1 cellular context compared by ENCODE assay signal in genomic region chr9:94631599-94631998, GRCh38.
TF ChIP-seq lines count a peak whose summit lies in the region.

No MANE protein-coding gene starts in this region.

TF ChIP-seq in HepG2, 621 proteins besides CTCF, POLR2A, EP300 and RAD21 (continued from another document):
- no peak for TF ChIP-seq PRDM10 (CRISPR knock-in tag; IDR thresholded peaks at IDR 0.05; ENCODE audit: low read depth)
- no peak for TF ChIP-seq CERS6 (CRISPR knock-in tag; IDR thresholded peaks at IDR 0.05)
- TF ChIP-seq SMAD1 (CRISPR knock-in tag; IDR thresholded peaks at IDR 0.05; ENCODE audit: borderline replicate concordance, low read depth) = no peak
- no peak for TF ChIP-seq ZNF800 (CRISPR knock-in tag; IDR thresholded peaks at IDR 0.05)
- no peak for TF ChIP-seq POLR2AphosphoS2 (IDR thresholded peaks at IDR 0.05; ENCODE audit: low read depth, low read length)
- peak; percentile 24; the same call in 1 of the 2 replicates for TF ChIP-seq FOXO1 (CRISPR knock-in tag; IDR thresholded peaks at IDR 0.05)
- TF ChIP-seq TFDP2 (CRISPR knock-in tag; IDR thresholded peaks at IDR 0.05) = no peak
- TF ChIP-seq XRCC5 (optimal IDR thresholded peaks at IDR 0.05; ENCODE audit: low read length) = no peak
- no peak for TF ChIP-seq ZNF296 (CRISPR knock-in tag; conservative IDR thresholded peaks at IDR 0.05)
- no peak for TF ChIP-seq ZNF83 (CRISPR knock-in tag; IDR thresholded peaks at IDR 0.05; ENCODE audit: borderline replicate concordance)
- TF ChIP-seq ZNF598 (CRISPR knock-in tag; IDR thresholded peaks at IDR 0.05; ENCODE audit: borderline replicate concordance) = no peak
- TF ChIP-seq STAG1 (CRISPR knock-in tag; IDR thresholded peaks at IDR 0.05) = no peak
- TF ChIP-seq REPIN1 (CRISPR knock-in tag; IDR thresholded peaks at IDR 0.05; ENCODE audit: borderline replicate concordance, low read depth) = no peak
- no peak for TF ChIP-seq ZNF235 (CRISPR knock-in tag; IDR thresholded peaks at IDR 0.05; ENCODE audit: borderline replicate concordance)
- TF ChIP-seq NFYB (CRISPR knock-in tag; IDR thresholded peaks at IDR 0.05) = no peak
- TF ChIP-seq CCDC6 (CRISPR knock-in tag; IDR thresholded peaks at IDR 0.05) = no peak
- no peak for TF ChIP-seq ZSCAN21 (CRISPR knock-in tag; IDR thresholded peaks at IDR 0.05; ENCODE audit: borderline replicate concordance)
- TF ChIP-seq PTBP1 (IDR thresholded peaks at IDR 0.05; ENCODE audit: low read depth, low read length, poor library complexity, severe bottlenecking) = no peak
- TF ChIP-seq MATR3 (CRISPR knock-in tag; IDR thresholded peaks at IDR 0.05) = no peak
- no peak for TF ChIP-seq HBP1 (CRISPR knock-in tag; IDR thresholded peaks at IDR 0.05; ENCODE audit: low read depth)
- TF ChIP-seq LBX2 (CRISPR knock-in tag; IDR thresholded peaks at IDR 0.05; ENCODE audit: borderline replicate concordance) = no peak
- TF ChIP-seq NFATC3 (CRISPR knock-in tag; IDR thresholded peaks at IDR 0.05) = no peak
- TF ChIP-seq ZNF503 (CRISPR knock-in tag; IDR thresholded peaks at IDR 0.05) = no peak
- TF ChIP-seq ZNF138 (CRISPR knock-in tag; IDR thresholded peaks at IDR 0.05; ENCODE audit: low read depth) = no peak
- 0 out of 2 replicates have a peak, but pooled peaks have one; percentile 27 for TF ChIP-seq ZFY (CRISPR knock-in tag; IDR thresholded peaks at IDR 0.05)
- 0 out of 2 replicates have a peak, but pooled peaks have one; percentile 18 for TF ChIP-seq ZSCAN31 (CRISPR knock-in tag; IDR thresholded peaks at IDR 0.05; ENCODE audit: low read depth)
- no peak for TF ChIP-seq ZNF605 (CRISPR knock-in tag; IDR thresholded peaks at IDR 0.05)
- TF ChIP-seq PLSCR1 (CRISPR knock-in tag; IDR thresholded peaks at IDR 0.05; ENCODE audit: borderline replicate concordance) = no peak
- TF ChIP-seq PAXIP1 (CRISPR knock-in tag; conservative IDR thresholded peaks at IDR 0.05) = peak; percentile 45
- no peak for TF ChIP-seq SRSF9 (IDR thresholded peaks at IDR 0.05; ENCODE audit: borderline replicate concordance, insufficient read depth, low read depth, low read length, poor library complexity, severe bottlenecking)
- no peak for TF ChIP-seq FOSL1 (CRISPR knock-in tag; IDR thresholded peaks at IDR 0.05; ENCODE audit: borderline replicate concordance)
- no peak for TF ChIP-seq ZNF543 (CRISPR knock-in tag; IDR thresholded peaks at IDR 0.05)
- 0 out of 2 replicates have a peak, but pooled peaks have one; percentile 37 for TF ChIP-seq MED1 (CRISPR knock-in tag; IDR thresholded peaks at IDR 0.05)
- 0 out of 2 replicates have a peak, but pooled peaks have one; percentile 3 for TF ChIP-seq HNF4G (IDR thresholded peaks at IDR 0.05; ENCODE audit: borderline replicate concordance, low read depth, low read length)
- no peak for TF ChIP-seq HNF4G (CRISPR knock-in tag; IDR thresholded peaks at IDR 0.05; ENCODE audit: borderline replicate concordance, low read depth)
- no peak for TF ChIP-seq ZNF326 (CRISPR knock-in tag; IDR thresholded peaks at IDR 0.05; ENCODE audit: borderline replicate concordance)
- TF ChIP-seq ELF3 (CRISPR knock-in tag; IDR thresholded peaks at IDR 0.05) = no peak
- TF ChIP-seq ARID3A (IDR thresholded peaks at IDR 0.05; ENCODE audit: low read depth, low read length) = no peak
- no peak for TF ChIP-seq ZBTB8A (CRISPR knock-in tag; IDR thresholded peaks at IDR 0.05; ENCODE audit: borderline replicate concordance, low read depth)
- TF ChIP-seq ZNF432 (CRISPR knock-in tag; IDR thresholded peaks at IDR 0.05; ENCODE audit: borderline replicate concordance) = no peak
- no peak for TF ChIP-seq TRIM22 (IDR thresholded peaks at IDR 0.05)
TF ChIP-seq in HepG2: peak in this region for 12.
